1 cellular context compared by ENCODE assay signal in the genomic region with DNA sequence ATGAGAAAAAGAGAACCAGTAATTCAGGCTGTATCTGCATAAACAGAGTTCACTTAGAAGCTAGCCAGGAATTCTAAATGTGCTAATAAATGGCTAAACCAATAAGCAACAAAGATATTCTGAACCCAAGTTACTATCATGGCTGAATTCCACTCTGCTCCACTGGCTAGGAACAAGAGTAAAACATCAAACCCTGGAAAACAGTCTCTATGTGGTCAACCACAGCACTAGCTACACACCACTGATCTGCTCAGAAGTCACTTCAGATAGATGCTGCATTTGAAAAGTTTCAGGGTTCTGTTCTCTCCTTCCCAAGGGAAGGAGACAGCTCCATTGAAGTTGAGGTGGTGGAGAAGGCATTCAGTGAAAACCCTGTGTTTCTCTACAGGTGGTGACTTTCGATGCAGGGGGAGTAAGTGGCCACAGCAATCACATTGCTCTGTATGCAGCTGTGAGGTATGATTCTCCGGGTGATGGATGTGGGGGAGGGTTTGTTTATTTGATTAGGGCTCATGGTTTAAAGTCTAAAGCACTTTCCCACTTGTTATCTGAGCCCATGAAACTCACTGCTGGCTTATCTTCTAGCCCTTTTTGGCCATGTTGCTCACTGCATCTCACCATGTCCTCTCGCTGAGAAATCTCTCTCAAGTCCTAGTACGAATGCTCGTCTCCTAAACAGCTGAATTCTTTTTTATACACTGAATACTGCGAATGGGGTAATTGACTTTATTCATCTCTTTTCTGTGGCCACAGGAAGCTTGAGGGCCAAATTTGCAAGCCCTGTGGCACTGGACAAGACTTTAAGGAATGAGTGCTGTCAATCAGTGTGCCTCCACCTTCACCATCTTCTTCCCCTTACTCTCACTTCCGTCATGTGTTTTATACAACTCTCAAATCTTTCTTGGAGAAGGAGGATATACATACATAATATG.
TF ChIP-seq lines count a peak whose summit lies in the region.

No MANE protein-coding gene starts in this region.

TF ChIP-seq in HepG2, 621 proteins besides CTCF, POLR2A, EP300 and RAD21 (continued from another document and continues in another):
- TF ChIP-seq, protein P1, sequence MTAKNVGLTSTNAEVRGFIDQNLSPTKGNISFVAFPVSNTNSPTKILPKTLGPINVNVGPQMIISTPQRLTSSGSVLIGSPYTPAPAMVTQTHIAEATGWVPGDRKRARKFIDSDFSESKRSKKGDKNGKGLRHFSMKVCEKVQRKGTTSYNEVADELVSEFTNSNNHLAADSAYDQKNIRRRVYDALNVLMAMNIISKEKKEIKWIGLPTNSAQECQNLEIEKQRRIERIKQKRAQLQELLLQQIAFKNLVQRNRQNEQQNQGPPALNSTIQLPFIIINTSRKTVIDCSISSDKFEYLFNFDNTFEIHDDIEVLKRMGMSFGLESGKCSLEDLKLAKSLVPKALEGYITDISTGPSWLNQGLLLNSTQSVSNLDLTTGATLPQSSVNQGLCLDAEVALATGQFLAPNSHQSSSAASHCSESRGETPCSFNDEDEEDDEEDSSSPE (CRISPR knock-in tag; IDR thresholded peaks at IDR 0.05) = 0 out of 2 replicates have a peak, but pooled peaks have one; percentile 32
- TF ChIP-seq, protein P2, sequence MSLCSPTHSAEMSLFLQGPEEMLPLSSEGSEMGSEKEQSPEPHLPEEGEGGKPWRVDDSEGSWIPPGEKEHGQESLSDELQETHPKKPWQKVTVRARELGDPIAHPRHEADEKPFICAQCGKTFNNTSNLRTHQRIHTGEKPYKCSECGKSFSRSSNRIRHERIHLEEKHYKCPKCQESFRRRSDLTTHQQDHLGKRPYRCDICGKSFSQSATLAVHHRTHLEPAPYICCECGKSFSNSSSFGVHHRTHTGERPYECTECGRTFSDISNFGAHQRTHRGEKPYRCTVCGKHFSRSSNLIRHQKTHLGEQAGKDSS (CRISPR knock-in tag; IDR thresholded peaks at IDR 0.05; ENCODE audit: borderline replicate concordance, low read depth) = peak; percentile 37; the same call in 1 of the 2 replicates
- TF ChIP-seq, protein P3, sequence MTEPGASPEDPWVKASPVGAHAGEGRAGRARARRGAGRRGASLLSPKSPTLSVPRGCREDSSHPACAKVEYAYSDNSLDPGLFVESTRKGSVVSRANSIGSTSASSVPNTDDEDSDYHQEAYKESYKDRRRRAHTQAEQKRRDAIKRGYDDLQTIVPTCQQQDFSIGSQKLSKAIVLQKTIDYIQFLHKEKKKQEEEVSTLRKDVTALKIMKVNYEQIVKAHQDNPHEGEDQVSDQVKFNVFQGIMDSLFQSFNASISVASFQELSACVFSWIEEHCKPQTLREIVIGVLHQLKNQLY (CRISPR knock-in tag; IDR thresholded peaks at IDR 0.05) = no peak
- peak; percentile 66; the same call in 1 of the 2 replicates for TF ChIP-seq REPIN1 (CRISPR knock-in tag; IDR thresholded peaks at IDR 0.05; ENCODE audit: borderline replicate concordance, low read depth)
- TF ChIP-seq, protein P4, sequence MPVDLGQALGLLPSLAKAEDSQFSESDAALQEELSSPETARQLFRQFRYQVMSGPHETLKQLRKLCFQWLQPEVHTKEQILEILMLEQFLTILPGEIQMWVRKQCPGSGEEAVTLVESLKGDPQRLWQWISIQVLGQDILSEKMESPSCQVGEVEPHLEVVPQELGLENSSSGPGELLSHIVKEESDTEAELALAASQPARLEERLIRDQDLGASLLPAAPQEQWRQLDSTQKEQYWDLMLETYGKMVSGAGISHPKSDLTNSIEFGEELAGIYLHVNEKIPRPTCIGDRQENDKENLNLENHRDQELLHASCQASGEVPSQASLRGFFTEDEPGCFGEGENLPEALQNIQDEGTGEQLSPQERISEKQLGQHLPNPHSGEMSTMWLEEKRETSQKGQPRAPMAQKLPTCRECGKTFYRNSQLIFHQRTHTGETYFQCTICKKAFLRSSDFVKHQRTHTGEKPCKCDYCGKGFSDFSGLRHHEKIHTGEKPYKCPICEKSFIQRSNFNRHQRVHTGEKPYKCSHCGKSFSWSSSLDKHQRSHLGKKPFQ (CRISPR knock-in tag; IDR thresholded peaks at IDR 0.05; ENCODE audit: insufficient replicate concordance) = peak; percentile 35
- TF ChIP-seq, protein P5, sequence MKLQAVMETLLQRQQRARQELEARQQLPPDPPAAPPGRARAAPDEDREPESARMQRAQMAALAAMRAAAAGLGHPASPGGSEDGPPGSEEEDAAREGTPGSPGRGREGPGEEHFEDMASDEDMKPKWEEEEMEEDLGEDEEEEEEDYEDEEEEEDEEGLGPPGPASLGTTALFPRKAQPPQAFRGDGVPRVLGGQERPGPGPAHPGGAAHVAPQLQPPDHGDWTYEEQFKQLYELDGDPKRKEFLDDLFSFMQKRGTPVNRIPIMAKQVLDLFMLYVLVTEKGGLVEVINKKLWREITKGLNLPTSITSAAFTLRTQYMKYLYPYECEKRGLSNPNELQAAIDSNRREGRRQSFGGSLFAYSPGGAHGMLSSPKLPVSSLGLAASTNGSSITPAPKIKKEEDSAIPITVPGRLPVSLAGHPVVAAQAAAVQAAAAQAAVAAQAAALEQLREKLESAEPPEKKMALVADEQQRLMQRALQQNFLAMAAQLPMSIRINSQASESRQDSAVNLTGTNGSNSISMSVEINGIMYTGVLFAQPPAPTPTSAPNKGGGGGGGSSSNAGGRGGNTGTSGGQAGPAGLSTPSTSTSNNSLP (IDR thresholded peaks at IDR 0.05; ENCODE audit: low read depth, low read length) = peak; percentile 96
- peak; percentile 94 for TF ChIP-seq HNF4A (CRISPR knock-in tag; IDR thresholded peaks at IDR 0.05)
- TF ChIP-seq NCOA5 (CRISPR knock-in tag; IDR thresholded peaks at IDR 0.05) = no peak
- TF ChIP-seq ISL2 (CRISPR knock-in tag; IDR thresholded peaks at IDR 0.05) = peak; percentile 77
- TF ChIP-seq RBFOX2 (IDR thresholded peaks at IDR 0.05; ENCODE audit: low read depth, low read length) = peak; percentile 44
- TF ChIP-seq ERF (CRISPR knock-in tag; IDR thresholded peaks at IDR 0.05) = peak; percentile 80
- TF ChIP-seq FOSL2 (CRISPR knock-in tag; IDR thresholded peaks at IDR 0.05) = peak; percentile 27; the same call in 1 of the 2 replicates
- TF ChIP-seq, protein P6, sequence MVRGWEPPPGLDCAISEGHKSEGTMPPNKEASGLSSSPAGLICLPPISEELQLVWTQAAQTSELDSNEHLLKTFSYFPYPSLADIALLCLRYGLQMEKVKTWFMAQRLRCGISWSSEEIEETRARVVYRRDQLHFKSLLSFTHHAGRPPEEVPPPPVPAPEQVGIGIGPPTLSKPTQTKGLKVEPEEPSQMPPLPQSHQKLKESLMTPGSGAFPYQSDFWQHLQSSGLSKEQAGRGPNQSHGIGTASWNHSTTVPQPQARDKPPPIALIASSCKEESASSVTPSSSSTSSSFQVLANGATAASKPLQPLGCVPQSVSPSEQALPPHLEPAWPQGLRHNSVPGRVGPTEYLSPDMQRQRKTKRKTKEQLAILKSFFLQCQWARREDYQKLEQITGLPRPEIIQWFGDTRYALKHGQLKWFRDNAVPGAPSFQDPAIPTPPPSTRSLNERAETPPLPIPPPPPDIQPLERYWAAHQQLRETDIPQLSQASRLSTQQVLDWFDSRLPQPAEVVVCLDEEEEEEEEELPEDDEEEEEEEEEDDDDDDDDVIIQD (CRISPR knock-in tag; IDR thresholded peaks at IDR 0.05; ENCODE audit: low read depth) = 0 out of 2 replicates have a peak, but pooled peaks have one; percentile 33
- TF ChIP-seq ZMYM3 (CRISPR knock-in tag; IDR thresholded peaks at IDR 0.05) = 0 out of 2 replicates have a peak, but pooled peaks have one; percentile 65
- TF ChIP-seq BCL6 (CRISPR knock-in tag; IDR thresholded peaks at IDR 0.05) = peak; percentile 56
- TF ChIP-seq, protein P7, sequence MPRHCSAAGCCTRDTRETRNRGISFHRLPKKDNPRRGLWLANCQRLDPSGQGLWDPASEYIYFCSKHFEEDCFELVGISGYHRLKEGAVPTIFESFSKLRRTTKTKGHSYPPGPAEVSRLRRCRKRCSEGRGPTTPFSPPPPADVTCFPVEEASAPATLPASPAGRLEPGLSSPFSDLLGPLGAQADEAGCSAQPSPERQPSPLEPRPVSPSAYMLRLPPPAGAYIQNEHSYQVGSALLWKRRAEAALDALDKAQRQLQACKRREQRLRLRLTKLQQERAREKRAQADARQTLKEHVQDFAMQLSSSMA (CRISPR knock-in tag; IDR thresholded peaks at IDR 0.05) = no peak
- TF ChIP-seq NFE2L2 (IDR thresholded peaks at IDR 0.05; ENCODE audit: low read length) = no peak
- TF ChIP-seq SP4 (CRISPR knock-in tag; IDR thresholded peaks at IDR 0.05) = no peak
- TF ChIP-seq SP5 (CRISPR knock-in tag; IDR thresholded peaks at IDR 0.05; ENCODE audit: borderline replicate concordance, low read depth) = peak; percentile 58; the same call in 1 of the 2 replicates
- peak; percentile 63 for TF ChIP-seq CREM (IDR thresholded peaks at IDR 0.05)
- TF ChIP-seq CREM (CRISPR knock-in tag; IDR thresholded peaks at IDR 0.05) = no peak
- TF ChIP-seq ZNF343 (CRISPR knock-in tag; IDR thresholded peaks at IDR 0.05) = peak; percentile 45; the same call in 1 of the 2 replicates
- peak; percentile 81 for TF ChIP-seq SIX1 (CRISPR knock-in tag; IDR thresholded peaks at IDR 0.05; ENCODE audit: borderline replicate concordance)
- TF ChIP-seq ZNF577 (CRISPR knock-in tag; IDR thresholded peaks at IDR 0.05; ENCODE audit: borderline replicate concordance, low read depth) = no peak
- TF ChIP-seq ZSCAN29 (CRISPR knock-in tag; conservative IDR thresholded peaks at IDR 0.05) = peak; percentile 65; the same call in 1 of the 2 replicates
- TF ChIP-seq ZBTB38 (CRISPR knock-in tag; IDR thresholded peaks at IDR 0.05) = 0 out of 2 replicates have a peak, but pooled peaks have one; percentile 36
- TF ChIP-seq KLF15 (CRISPR knock-in tag; IDR thresholded peaks at IDR 0.05; ENCODE audit: borderline replicate concordance) = no peak
- peak; percentile 83 for TF ChIP-seq MED1 (CRISPR knock-in tag; IDR thresholded peaks at IDR 0.05)
- TF ChIP-seq, protein P8, sequence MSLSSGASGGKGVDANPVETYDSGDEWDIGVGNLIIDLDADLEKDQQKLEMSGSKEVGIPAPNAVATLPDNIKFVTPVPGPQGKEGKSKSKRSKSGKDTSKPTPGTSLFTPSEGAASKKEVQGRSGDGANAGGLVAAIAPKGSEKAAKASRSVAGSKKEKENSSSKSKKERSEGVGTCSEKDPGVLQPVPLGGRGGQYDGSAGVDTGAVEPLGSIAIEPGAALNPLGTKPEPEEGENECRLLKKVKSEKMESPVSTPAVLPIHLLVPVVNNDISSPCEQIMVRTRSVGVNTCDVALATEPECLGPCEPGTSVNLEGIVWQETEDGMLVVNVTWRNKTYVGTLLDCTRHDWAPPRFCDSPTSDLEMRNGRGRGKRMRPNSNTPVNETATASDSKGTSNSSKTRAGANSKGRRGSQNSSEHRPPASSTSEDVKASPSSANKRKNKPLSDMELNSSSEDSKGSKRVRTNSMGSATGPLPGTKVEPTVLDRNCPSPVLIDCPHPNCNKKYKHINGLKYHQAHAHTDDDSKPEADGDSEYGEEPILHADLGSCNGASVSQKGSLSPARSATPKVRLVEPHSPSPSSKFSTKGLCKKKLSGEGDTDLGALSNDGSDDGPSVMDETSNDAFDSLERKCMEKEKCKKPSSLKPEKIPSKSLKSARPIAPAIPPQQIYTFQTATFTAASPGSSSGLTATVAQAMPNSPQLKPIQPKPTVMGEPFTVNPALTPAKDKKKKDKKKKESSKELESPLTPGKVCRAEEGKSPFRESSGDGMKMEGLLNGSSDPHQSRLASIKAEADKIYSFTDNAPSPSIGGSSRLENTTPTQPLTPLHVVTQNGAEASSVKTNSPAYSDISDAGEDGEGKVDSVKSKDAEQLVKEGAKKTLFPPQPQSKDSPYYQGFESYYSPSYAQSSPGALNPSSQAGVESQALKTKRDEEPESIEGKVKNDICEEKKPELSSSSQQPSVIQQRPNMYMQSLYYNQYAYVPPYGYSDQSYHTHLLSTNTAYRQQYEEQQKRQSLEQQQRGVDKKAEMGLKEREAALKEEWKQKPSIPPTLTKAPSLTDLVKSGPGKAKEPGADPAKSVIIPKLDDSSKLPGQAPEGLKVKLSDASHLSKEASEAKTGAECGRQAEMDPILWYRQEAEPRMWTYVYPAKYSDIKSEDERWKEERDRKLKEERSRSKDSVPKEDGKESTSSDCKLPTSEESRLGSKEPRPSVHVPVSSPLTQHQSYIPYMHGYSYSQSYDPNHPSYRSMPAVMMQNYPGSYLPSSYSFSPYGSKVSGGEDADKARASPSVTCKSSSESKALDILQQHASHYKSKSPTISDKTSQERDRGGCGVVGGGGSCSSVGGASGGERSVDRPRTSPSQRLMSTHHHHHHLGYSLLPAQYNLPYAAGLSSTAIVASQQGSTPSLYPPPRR (CRISPR knock-in tag; IDR thresholded peaks at IDR 0.05; ENCODE audit: borderline replicate concordance) = peak; percentile 81
- TF ChIP-seq, protein P9, sequence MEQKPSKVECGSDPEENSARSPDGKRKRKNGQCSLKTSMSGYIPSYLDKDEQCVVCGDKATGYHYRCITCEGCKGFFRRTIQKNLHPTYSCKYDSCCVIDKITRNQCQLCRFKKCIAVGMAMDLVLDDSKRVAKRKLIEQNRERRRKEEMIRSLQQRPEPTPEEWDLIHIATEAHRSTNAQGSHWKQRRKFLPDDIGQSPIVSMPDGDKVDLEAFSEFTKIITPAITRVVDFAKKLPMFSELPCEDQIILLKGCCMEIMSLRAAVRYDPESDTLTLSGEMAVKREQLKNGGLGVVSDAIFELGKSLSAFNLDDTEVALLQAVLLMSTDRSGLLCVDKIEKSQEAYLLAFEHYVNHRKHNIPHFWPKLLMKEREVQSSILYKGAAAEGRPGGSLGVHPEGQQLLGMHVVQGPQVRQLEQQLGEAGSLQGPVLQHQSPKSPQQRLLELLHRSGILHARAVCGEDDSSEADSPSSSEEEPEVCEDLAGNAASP (CRISPR knock-in tag; IDR thresholded peaks at IDR 0.05; ENCODE audit: borderline replicate concordance) = 0 out of 2 replicates have a peak, but pooled peaks have one; percentile 49
- TF ChIP-seq SOX6 (IDR thresholded peaks at IDR 0.05) = no peak
- peak; percentile 80 for TF ChIP-seq SOX6 (CRISPR knock-in tag; IDR thresholded peaks at IDR 0.05)
- 0 out of 2 replicates have a peak, but pooled peaks have one; percentile 33 for TF ChIP-seq HMG20B (CRISPR knock-in tag; conservative IDR thresholded peaks at IDR 0.05)
- TF ChIP-seq ATF1 (CRISPR knock-in tag; IDR thresholded peaks at IDR 0.05) = no peak
- peak; percentile 23; the same call in 1 of the 2 replicates for TF ChIP-seq YEATS2 (CRISPR knock-in tag; IDR thresholded peaks at IDR 0.05; ENCODE audit: borderline replicate concordance)
- TF ChIP-seq, protein P10, sequence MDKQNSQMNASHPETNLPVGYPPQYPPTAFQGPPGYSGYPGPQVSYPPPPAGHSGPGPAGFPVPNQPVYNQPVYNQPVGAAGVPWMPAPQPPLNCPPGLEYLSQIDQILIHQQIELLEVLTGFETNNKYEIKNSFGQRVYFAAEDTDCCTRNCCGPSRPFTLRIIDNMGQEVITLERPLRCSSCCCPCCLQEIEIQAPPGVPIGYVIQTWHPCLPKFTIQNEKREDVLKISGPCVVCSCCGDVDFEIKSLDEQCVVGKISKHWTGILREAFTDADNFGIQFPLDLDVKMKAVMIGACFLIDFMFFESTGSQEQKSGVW (CRISPR knock-in tag; IDR thresholded peaks at IDR 0.05; ENCODE audit: borderline replicate concordance) = no peak
- TF ChIP-seq HHEX (CRISPR knock-in tag; IDR thresholded peaks at IDR 0.05) = peak; percentile 43; the same call in 1 of the 2 replicates
- peak; percentile 56; the same call in 1 of the 2 replicates for TF ChIP-seq THAP11 (CRISPR knock-in tag; IDR thresholded peaks at IDR 0.05)
- TF ChIP-seq ZNF724P (CRISPR knock-in tag; IDR thresholded peaks at IDR 0.05; ENCODE audit: borderline replicate concordance) = no peak
- peak; percentile 64; the same call in 1 of the 2 replicates for TF ChIP-seq ZNF124 (CRISPR knock-in tag; IDR thresholded peaks at IDR 0.05)
- peak; percentile 81 for TF ChIP-seq ASH2L (IDR thresholded peaks at IDR 0.05; ENCODE audit: insufficient read length, low read depth, low read length)
